26 cellular contexts compared by ENCODE assay signal in genomic region chr10:88336316-88336715, GRCh38.
DNase-seq lines count a peak whose midpoint lies in the region; ATAC-seq, FAIRE-seq and TF ChIP-seq lines count a peak whose summit lies in the region.
"Had no signal": no experiment of that assay in that cellular context is flagged by ENCODE, and none has a peak within 500 bp of the region (broad histone marks: within the 10 kb centered on the region; RNA-seq: fewer than 3 reads in every experiment).

No MANE protein-coding gene starts in this region.

- H3K4me3 Mint-ChIP-seq in CD14-positive monocyte (peak overlapping the region in 1 of 2 donors; percentile 44), naive B cell (peak overlapping the region in 3 of 8 donors; percentile 8 to 50 (median 26))
- H3K4me3 Mint-ChIP-seq: T-helper 1 cell treated with Interleukin-12 subunit alpha and Interleukin-12 subunit beta and Interleukin-4 antibody, amounts not matched to agents 30 μg/mL and 1 μg/mL, for 36 hours had no signal

- POLR2A ChIA-PET in OCI-LY7 (lab: Charles Lee) = interaction anchor here (0.9 to 2.3 kb wide), 10 partner anchors 8 to 491 kb away, joined by 3 to 6 read pairs (median 4); partner anchors contain the start of genes KLLN and PTEN

- H3K27ac Mint-ChIP-seq in CD14-positive monocyte (peak overlapping the region in 6 of 7 donors; percentile 35 to 68 (median 60)), naive B cell (peak overlapping the region; percentile 62 to 92 (median 84))
- H3K27ac Mint-ChIP-seq: T-helper 1 cell treated with Interleukin-12 subunit alpha and Interleukin-12 subunit beta and Interleukin-4 antibody, amounts not matched to agents 30 μg/mL and 1 μg/mL, for 36 hours had no signal

- H3K4me1 ChIP-seq in OCI-LY7 (ENCODE audit: insufficient read depth, low read length, poor library complexity, severe bottlenecking) = peaks cover 23% of the 10 kb centered on the region
- H3K4me1 ChIP-seq: Peyer's patch had no signal

- H3K27ac ChIP-seq in OCI-LY7 (ENCODE audit: low read depth, low read length, poor library complexity, severe bottlenecking) = no peak overlapping the region
- H3K27ac ChIP-seq: C4-2B, Peyer's patch had no signal

- H3K4me2 ChIP-seq in OCI-LY7 (ENCODE audit: low read length) = no peak overlapping the region
- H3K4me2 ChIP-seq: SK-N-SH had no signal

- no peaks in the 10 kb centered on the region for H4K20me1 ChIP-seq in OCI-LY7 (ENCODE audit: insufficient read depth, low read length)

- no peaks in the 10 kb centered on the region for H3K9me3 ChIP-seq in OCI-LY7 (ENCODE audit: low read length)
- H3K9me3 ChIP-seq: Peyer's patch, SK-N-SH had no signal

- CTCF ChIA-PET in OCI-LY7 (lab: Charles Lee; ENCODE audit: unreplicated experiment) = no interaction called here

- H2AFZ ChIP-seq in OCI-LY7 (ENCODE audit: low read length) = peak overlapping the region; percentile 49

- ATAC-seq in naive B cell (ENCODE audit: low read depth in 2 of 2) (peak; percentile 46 to 62), GM19035 (IDR thresholded peaks at IDR 0.05; ENCODE audit: unreplicated experiment) (no peak), GM18870 (IDR thresholded peaks at IDR 0.05; ENCODE audit: unreplicated experiment) (no peak)
- ATAC-seq: HCT116 had no signal

- in situ Hi-C loops in ACHN (cut with HindIII; ENCODE audit: low pct_ligation_motif_present, low pct_unique_long_range_greater_than_20kb, low sequenced_read_pairs) = no loop called here

- peaks cover 0 to 6% (median 0%) of the 10 kb centered on the region in 3 donors for H3K27me3 Mint-ChIP-seq in CD14-positive monocyte (ENCODE audit: low read depth in 3 of 3)
- H3K27me3 Mint-ChIP-seq in naive B cell = no peaks in the 10 kb centered on the region

- intact Hi-C loops in CD14-positive monocyte (cut with micrococcal nuclease) (no loop called here), OCI-LY7 (cut with micrococcal nuclease; ENCODE audit: unreplicated experiment) (no loop called here)

- H3K36me3 Mint-ChIP-seq in CD14-positive monocyte (peaks cover 0 to 3% of the 10 kb centered on the region in 2 donors), naive B cell (peaks cover 0 to 4% of the 10 kb centered on the region in 2 donors)

- DNase-seq in CD14-positive monocyte (ENCODE audit: low spot score) = no peak
- DNase-seq in GM19239 (ENCODE audit: insufficient read length, low spot score) = no peak
- DNase-seq in OCI-LY7 (ENCODE audit: low spot score) = no peak
- DNase-seq in naive B cell = peak; percentile 4
- no peak for DNase-seq in SIG-M5 (lab: John Stamatoyannopoulos, UW)
- DNase-seq in ACHN = no peak
- DNase-seq: AML-193, NCI-H1105 treated with DMSO at 0.1 percent for 48 hours, NCI-H146, NCI-H2029, NCI-H446, NCI-H524 treated with DMSO at 0.1 percent for 48 hours, NCI-H774, OCI-M1, Peyer's patch, SHP77 treated with DMSO at 0.1 percent for 48 hours, SK-N-SH, SW 1271 had no signal

- H3K36me3 ChIP-seq in OCI-LY7 (ENCODE audit: insufficient read depth, low read length) = no peaks in the 10 kb centered on the region
- H3K36me3 ChIP-seq: Peyer's patch had no signal

- TF ChIP-seq CTCF in CD14-positive monocyte (IDR thresholded peaks at IDR 0.05) (no peak), OCI-LY7 (conservative IDR thresholded peaks at IDR 0.05; ENCODE audit: low read length) (no peak)

- H3K9me2 ChIP-seq in OCI-LY7 (ENCODE audit: insufficient read depth, low read length) = no peaks in the 10 kb centered on the region
- H3K9me2 ChIP-seq: SK-N-SH had no signal

- H3K9me3 Mint-ChIP-seq in CD14-positive monocyte = peaks cover 0 to 5% (median 0%) of the 10 kb centered on the region in 7 donors
- peaks cover 0 to 2% (median 0%) of the 10 kb centered on the region in 7 donors for H3K9me3 Mint-ChIP-seq in naive B cell
- H3K9me3 Mint-ChIP-seq: T-helper 1 cell treated with Interleukin-12 subunit alpha and Interleukin-12 subunit beta and Interleukin-4 antibody, amounts not matched to agents 30 μg/mL and 1 μg/mL, for 36 hours had no signal

- H3K79me2 ChIP-seq in OCI-LY7 (ENCODE audit: insufficient read depth, low read depth, low read length) = no peaks in the 10 kb centered on the region

- no TSS peak for BruUV-seq in OCI-LY7 (replicated peaks; lab: Mats Ljungman, UMichigan)

- FAIRE-seq in GM19239 (lab: Jason Lieb, UNC) = peak; percentile 95
- FAIRE-seq: A204.1, D721Med, H1 had no signal

- H3K4me1 Mint-ChIP-seq in CD14-positive monocyte = peaks cover 42% of the 10 kb centered on the region
- H3K4me1 Mint-ChIP-seq in naive B cell = peaks cover 29 to 52% (median 34%) of the 10 kb centered on the region in 3 donors

- no peak overlapping the region for H3K4me3 ChIP-seq in OCI-LY7 (ENCODE audit: low read depth, low read length, poor library complexity, severe bottlenecking)
- H3K4me3 ChIP-seq: Peyer's patch had no signal

Comparison
In these comparisons a context has a peak if more than half of its experiments do, and no peak if none do; other contexts are left out.
1. ATAC-seq: peak in naive B cell (2 of 2); none in GM19035 (single experiment) and GM18870 (single experiment).